In the genomic region with DNA sequence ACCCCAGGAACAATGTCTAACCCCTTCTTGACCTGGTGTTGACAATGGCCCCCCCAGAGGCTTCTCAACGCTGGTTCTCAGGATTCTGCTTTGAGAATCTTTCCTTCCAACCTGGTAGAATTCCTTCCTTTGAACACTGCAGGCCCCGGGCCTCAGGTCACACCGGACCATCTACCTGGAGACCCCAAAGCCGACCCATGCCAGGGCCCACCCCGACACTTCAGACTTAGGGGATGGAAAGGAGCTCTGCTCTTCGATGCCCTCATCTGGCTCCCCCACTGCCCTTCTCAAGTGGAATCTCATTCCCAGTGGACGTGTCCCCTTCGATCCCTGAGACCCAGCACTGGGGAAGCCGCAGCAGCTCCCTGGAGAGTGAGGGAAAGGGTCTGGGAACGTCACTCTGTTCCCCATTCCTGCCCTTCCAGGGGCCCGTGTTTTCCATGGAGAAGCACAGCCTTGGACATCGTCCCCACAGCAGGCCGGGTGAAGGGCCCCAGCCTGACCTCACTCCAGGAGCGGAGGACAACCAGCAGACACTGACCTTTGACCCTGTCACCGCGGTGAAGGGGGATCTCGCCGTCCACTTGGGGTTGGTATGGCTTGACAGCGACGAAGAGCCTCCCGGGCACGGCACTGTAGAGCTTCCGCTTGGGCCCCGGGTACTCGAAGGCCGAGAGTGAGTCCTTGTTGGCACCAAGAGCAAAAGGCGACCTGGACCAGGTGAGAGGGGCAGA, we compare ENCODE assay signal across 1 cellular context.
A peak's percentile ranks its signal among the peaks of the same experiment; 100 is the strongest.
TF ChIP-seq lines count a peak whose summit lies in the region.

No MANE protein-coding gene starts in this region.

TF ChIP-seq in HepG2, 621 proteins besides CTCF, POLR2A, EP300 and RAD21:
- TF ChIP-seq, protein P1, sequence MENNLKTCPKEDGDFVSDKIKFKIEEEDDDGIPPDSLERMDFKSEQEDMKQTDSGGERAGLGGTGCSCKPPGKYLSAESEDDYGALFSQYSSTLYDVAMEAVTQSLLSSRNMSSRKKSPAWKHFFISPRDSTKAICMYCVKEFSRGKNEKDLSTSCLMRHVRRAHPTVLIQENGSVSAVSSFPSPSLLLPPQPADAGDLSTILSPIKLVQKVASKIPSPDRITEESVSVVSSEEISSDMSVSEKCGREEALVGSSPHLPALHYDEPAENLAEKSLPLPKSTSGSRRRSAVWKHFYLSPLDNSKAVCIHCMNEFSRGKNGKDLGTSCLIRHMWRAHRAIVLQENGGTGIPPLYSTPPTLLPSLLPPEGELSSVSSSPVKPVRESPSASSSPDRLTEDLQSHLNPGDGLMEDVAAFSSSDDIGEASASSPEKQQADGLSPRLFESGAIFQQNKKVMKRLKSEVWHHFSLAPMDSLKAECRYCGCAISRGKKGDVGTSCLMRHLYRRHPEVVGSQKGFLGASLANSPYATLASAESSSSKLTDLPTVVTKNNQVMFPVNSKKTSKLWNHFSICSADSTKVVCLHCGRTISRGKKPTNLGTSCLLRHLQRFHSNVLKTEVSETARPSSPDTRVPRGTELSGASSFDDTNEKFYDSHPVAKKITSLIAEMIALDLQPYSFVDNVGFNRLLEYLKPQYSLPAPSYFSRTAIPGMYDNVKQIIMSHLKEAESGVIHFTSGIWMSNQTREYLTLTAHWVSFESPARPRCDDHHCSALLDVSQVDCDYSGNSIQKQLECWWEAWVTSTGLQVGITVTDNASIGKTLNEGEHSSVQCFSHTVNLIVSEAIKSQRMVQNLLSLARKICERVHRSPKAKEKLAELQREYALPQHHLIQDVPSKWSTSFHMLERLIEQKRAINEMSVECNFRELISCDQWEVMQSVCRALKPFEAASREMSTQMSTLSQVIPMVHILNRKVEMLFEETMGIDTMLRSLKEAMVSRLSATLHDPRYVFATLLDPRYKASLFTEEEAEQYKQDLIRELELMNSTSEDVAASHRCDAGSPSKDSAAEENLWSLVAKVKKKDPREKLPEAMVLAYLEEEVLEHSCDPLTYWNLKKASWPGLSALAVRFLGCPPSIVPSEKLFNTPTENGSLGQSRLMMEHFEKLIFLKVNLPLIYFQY (CRISPR knock-in tag; IDR thresholded peaks at IDR 0.05; ENCODE audit: borderline replicate concordance): no peak
- TF ChIP-seq HNRNPL (IDR thresholded peaks at IDR 0.05; ENCODE audit: low read depth, low read length): no peak
- TF ChIP-seq ZBTB38 (CRISPR knock-in tag; IDR thresholded peaks at IDR 0.05): peak; percentile 36; the same call in 1 of the 2 replicates
- no peak for TF ChIP-seq ZNF383 (CRISPR knock-in tag; IDR thresholded peaks at IDR 0.05; ENCODE audit: borderline replicate concordance)
- TF ChIP-seq, protein P2, sequence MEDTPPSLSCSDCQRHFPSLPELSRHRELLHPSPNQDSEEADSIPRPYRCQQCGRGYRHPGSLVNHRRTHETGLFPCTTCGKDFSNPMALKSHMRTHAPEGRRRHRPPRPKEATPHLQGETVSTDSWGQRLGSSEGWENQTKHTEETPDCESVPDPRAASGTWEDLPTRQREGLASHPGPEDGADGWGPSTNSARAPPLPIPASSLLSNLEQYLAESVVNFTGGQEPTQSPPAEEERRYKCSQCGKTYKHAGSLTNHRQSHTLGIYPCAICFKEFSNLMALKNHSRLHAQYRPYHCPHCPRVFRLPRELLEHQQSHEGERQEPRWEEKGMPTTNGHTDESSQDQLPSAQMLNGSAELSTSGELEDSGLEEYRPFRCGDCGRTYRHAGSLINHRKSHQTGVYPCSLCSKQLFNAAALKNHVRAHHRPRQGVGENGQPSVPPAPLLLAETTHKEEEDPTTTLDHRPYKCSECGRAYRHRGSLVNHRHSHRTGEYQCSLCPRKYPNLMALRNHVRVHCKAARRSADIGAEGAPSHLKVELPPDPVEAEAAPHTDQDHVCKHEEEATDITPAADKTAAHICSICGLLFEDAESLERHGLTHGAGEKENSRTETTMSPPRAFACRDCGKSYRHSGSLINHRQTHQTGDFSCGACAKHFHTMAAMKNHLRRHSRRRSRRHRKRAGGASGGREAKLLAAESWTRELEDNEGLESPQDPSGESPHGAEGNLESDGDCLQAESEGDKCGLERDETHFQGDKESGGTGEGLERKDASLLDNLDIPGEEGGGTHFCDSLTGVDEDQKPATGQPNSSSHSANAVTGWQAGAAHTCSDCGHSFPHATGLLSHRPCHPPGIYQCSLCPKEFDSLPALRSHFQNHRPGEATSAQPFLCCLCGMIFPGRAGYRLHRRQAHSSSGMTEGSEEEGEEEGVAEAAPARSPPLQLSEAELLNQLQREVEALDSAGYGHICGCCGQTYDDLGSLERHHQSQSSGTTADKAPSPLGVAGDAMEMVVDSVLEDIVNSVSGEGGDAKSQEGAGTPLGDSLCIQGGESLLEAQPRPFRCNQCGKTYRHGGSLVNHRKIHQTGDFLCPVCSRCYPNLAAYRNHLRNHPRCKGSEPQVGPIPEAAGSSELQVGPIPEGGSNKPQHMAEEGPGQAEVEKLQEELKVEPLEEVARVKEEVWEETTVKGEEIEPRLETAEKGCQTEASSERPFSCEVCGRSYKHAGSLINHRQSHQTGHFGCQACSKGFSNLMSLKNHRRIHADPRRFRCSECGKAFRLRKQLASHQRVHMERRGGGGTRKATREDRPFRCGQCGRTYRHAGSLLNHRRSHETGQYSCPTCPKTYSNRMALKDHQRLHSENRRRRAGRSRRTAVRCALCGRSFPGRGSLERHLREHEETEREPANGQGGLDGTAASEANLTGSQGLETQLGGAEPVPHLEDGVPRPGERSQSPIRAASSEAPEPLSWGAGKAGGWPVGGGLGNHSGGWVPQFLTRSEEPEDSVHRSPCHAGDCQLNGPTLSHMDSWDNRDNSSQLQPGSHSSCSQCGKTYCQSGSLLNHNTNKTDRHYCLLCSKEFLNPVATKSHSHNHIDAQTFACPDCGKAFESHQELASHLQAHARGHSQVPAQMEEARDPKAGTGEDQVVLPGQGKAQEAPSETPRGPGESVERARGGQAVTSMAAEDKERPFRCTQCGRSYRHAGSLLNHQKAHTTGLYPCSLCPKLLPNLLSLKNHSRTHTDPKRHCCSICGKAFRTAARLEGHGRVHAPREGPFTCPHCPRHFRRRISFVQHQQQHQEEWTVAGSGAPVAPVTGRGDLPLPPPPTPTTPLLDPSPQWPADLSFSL (CRISPR knock-in tag; IDR thresholded peaks at IDR 0.05): no peak
- TF ChIP-seq ZNF367 (CRISPR knock-in tag; IDR thresholded peaks at IDR 0.05; ENCODE audit: borderline replicate concordance): no peak
- TF ChIP-seq MTA1 (CRISPR knock-in tag; IDR thresholded peaks at IDR 0.05; ENCODE audit: borderline replicate concordance): 0 out of 2 replicates have a peak, but pooled peaks have one; percentile 21
- TF ChIP-seq, protein P3, sequence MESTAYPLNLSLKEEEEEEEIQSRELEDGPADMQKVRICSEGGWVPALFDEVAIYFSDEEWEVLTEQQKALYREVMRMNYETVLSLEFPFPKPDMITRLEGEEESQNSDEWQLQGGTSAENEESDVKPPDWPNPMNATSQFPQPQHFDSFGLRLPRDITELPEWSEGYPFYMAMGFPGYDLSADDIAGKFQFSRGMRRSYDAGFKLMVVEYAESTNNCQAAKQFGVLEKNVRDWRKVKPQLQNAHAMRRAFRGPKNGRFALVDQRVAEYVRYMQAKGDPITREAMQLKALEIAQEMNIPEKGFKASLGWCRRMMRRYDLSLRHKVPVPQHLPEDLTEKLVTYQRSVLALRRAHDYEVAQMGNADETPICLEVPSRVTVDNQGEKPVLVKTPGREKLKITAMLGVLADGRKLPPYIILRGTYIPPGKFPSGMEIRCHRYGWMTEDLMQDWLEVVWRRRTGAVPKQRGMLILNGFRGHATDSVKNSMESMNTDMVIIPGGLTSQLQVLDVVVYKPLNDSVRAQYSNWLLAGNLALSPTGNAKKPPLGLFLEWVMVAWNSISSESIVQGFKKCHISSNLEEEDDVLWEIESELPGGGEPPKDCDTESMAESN (CRISPR knock-in tag; conservative IDR thresholded peaks at IDR 0.05): no peak
- no peak for TF ChIP-seq SMARCE1 (IDR thresholded peaks at IDR 0.05; ENCODE audit: borderline replicate concordance)
- TF ChIP-seq ZBTB20 (CRISPR knock-in tag; IDR thresholded peaks at IDR 0.05; ENCODE audit: borderline replicate concordance, low read depth): no peak
- no peak for TF ChIP-seq MYNN (CRISPR knock-in tag; IDR thresholded peaks at IDR 0.05; ENCODE audit: low read depth)
- no peak for TF ChIP-seq KAT2B (IDR thresholded peaks at IDR 0.05; ENCODE audit: borderline replicate concordance, low read depth, low read length)
- peak; percentile 42 for TF ChIP-seq HNF4A (CRISPR knock-in tag; IDR thresholded peaks at IDR 0.05)
